ENCODE assay signal across 28 cellular contexts in the genomic region with DNA sequence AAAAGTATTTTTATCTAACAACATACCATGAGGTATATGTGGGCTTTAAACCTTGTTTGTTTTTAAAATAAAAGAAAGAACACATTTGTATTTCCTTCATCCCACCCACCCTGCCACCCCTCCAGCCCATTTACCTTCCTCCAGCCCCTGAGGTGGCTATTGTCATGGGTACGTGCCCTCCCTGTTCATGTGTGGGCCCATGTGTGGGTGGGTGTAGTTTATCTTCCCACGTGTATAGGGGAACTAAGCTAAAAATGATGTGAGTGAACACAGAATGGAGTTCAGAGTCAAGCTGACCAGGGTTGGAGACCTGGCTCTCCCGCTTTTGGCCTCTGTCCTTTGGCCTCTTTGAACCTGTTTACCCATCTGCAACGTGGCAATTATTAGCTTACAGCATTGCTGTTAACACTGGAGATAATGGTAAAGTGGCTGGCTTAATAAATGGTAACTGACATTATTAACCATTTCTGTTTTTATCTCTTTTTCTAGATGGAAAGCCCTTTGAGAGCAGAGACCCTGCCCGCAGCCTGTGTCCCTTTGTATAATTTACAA.
"Had no signal": no experiment of that assay in that cellular context is flagged by ENCODE, and none has a peak within 500 bp of the region (broad histone marks: within the 10 kb centered on the region; RNA-seq: fewer than 3 reads in every experiment).

No MANE protein-coding gene starts in this region.

- H3K4me3 Mint-ChIP-seq: immature natural killer cell; memory B cell; mesothelial cell of epicardium; natural killer cell treated with Interleukin-12 subunit alpha and Interleukin-12 subunit beta and Interleukin-15 and Interleukin-18, amount 100 ng/mL, for 72 hours; neural crest cell; stimulated activated naive CD8-positive, alpha-beta T cell treated with anti-CD3 and anti-CD28 coated beads, Interleukin-15, amount 100 ng/mL, for 72 hours had no signal

- H3K27me3 Mint-ChIP-seq: memory B cell; naive B cell; natural killer cell treated with Interleukin-12 subunit alpha and Interleukin-12 subunit beta and Interleukin-15 and Interleukin-18, amount 100 ng/mL, for 72 hours; stimulated activated naive CD8-positive, alpha-beta T cell treated with anti-CD3 and anti-CD28 coated beads, Interleukin-15, amount 100 ng/mL, for 72 hours had no signal

- H3K4me1 ChIP-seq: left lung, upper lobe of right lung, uterus had no signal

- FAIRE-seq: colon, frontal cortex, pancreas had no signal

- DNase-seq: dorsolateral prefrontal cortex; effector CD4-positive, alpha-beta T cell; hypothalamus; immature natural killer cell; islet precursor cell; left lung; mucosa of descending colon; naive B cell; pancreas; stimulated activated CD4-positive, alpha-beta T cell treated with anti-CD3 and anti-CD28 coated beads, Interleukin-12 subunit alpha, Interleukin-12 subunit beta, amount 100 ng/mL, for 4 hours; stimulated activated CD4-positive, alpha-beta T cell treated with anti-CD3 and anti-CD28 coated beads, Interleukin-1b, Interleukin-23, amount 100 ng/mL, for 48 hours; stimulated activated CD4-positive, alpha-beta T cell treated with anti-CD3 and anti-CD28 coated beads, Interleukin-4, amount 100 ng/mL, for 1 hour; stimulated activated CD8-positive, alpha-beta memory T cell treated with anti-CD3 and anti-CD28 coated beads, Interleukin-4, amount 100 ng/mL, for 48 hours; stimulated activated naive CD4-positive, alpha-beta T cell; stimulated activated naive CD8-positive, alpha-beta T cell treated with anti-CD3 and anti-CD28 coated beads, Interleukin-15, amount 100 ng/mL, for 72 hours; transverse colon; upper lobe of right lung; uterus had no signal

- H3K4me2 ChIP-seq: smooth muscle cell had no signal

- H3K4me3 ChIP-seq: dorsolateral prefrontal cortex, left lung, lung, mucosa of descending colon, pancreas, smooth muscle cell, suprapubic skin, transverse colon, upper lobe of right lung, uterus had no signal

- H3K36me3 Mint-ChIP-seq: immature natural killer cell; memory B cell; mesothelial cell of epicardium; naive B cell; natural killer cell treated with Interleukin-12 subunit alpha and Interleukin-12 subunit beta and Interleukin-15 and Interleukin-18, amount 100 ng/mL, for 72 hours had no signal

- H3K27ac Mint-ChIP-seq: immature natural killer cell; memory B cell; mesothelial cell of epicardium; naive B cell; natural killer cell treated with Interleukin-12 subunit alpha and Interleukin-12 subunit beta and Interleukin-15 and Interleukin-18, amount 100 ng/mL, for 72 hours; stimulated activated naive CD8-positive, alpha-beta T cell treated with anti-CD3 and anti-CD28 coated beads, Interleukin-15, amount 100 ng/mL, for 72 hours had no signal

- ATAC-seq: natural killer cell treated with Interleukin-12 subunit alpha and Interleukin-12 subunit beta and Interleukin-15 and Interleukin-18, amount 100 ng/mL, for 72 hours; upper lobe of right lung had no signal

- H3K36me3 ChIP-seq: left lung, neutrophil, pancreas, suprapubic skin, transverse colon, upper lobe of right lung, uterus had no signal

- H3K9me3 Mint-ChIP-seq: immature natural killer cell; memory B cell; mesothelial cell of epicardium; naive B cell; natural killer cell treated with Interleukin-12 subunit alpha and Interleukin-12 subunit beta and Interleukin-15 and Interleukin-18, amount 100 ng/mL, for 72 hours; neural crest cell; stimulated activated naive CD8-positive, alpha-beta T cell treated with anti-CD3 and anti-CD28 coated beads, Interleukin-15, amount 100 ng/mL, for 72 hours had no signal

- H3K27ac ChIP-seq: dorsolateral prefrontal cortex, left lung, neutrophil, pancreas, suprapubic skin, transverse colon, upper lobe of right lung, uterus had no signal

- H3K9me3 ChIP-seq: left lung, mucosa of descending colon, neutrophil, pancreas, suprapubic skin, transverse colon, upper lobe of right lung, uterus had no signal

- H3K27me3 ChIP-seq: dorsolateral prefrontal cortex, left lung, neutrophil, pancreas, suprapubic skin, transverse colon, upper lobe of right lung, uterus had no signal
